ENCODE assay signal across 1 cellular context in genomic region chr21:39094847-39095525, GRCh38.
TF ChIP-seq lines count a peak whose summit lies in the region.

No MANE protein-coding gene starts in this region.

TF ChIP-seq in HepG2, 621 proteins besides CTCF, POLR2A, EP300 and RAD21 (continued from another document and continues in another):
- TF ChIP-seq GPBP1L1 (CRISPR knock-in tag; IDR thresholded peaks at IDR 0.05) (no peak), ZNF746 (CRISPR knock-in tag; IDR thresholded peaks at IDR 0.05) (no peak), KDM5A (IDR thresholded peaks at IDR 0.05; ENCODE audit: borderline replicate concordance, low read length) (no peak; the same call in 1 of the 2 replicates), ZNF207 (IDR thresholded peaks at IDR 0.05; ENCODE audit: borderline replicate concordance) (no peak), TEF (CRISPR knock-in tag; IDR thresholded peaks at IDR 0.05) (0 out of 2 replicates have a peak, but pooled peaks have one; percentile 32), ZNF883 (CRISPR knock-in tag; IDR thresholded peaks at IDR 0.05; ENCODE audit: not compliant biosample characterization) (no peak), ZNF775 (CRISPR knock-in tag; IDR thresholded peaks at IDR 0.05; ENCODE audit: borderline replicate concordance) (no peak), ZNF710 (CRISPR knock-in tag; IDR thresholded peaks at IDR 0.05; ENCODE audit: borderline replicate concordance) (peak; percentile 71; the same call in 1 of the 2 replicates), CEBPG (CRISPR knock-in tag; IDR thresholded peaks at IDR 0.05) (peak; percentile 73), ELK4 (CRISPR knock-in tag; IDR thresholded peaks at IDR 0.05; ENCODE audit: borderline replicate concordance) (no peak), THAP9 (CRISPR knock-in tag; IDR thresholded peaks at IDR 0.05; ENCODE audit: borderline replicate concordance) (no peak), DBP (CRISPR knock-in tag; IDR thresholded peaks at IDR 0.05; ENCODE audit: not compliant biosample characterization) (no peak), ARID4A (CRISPR knock-in tag; IDR thresholded peaks at IDR 0.05; ENCODE audit: borderline replicate concordance) (peak; percentile 32; the same call in 1 of the 2 replicates), HOXA3 (CRISPR knock-in tag; IDR thresholded peaks at IDR 0.05) (peak; percentile 92), ZEB1 (IDR thresholded peaks at IDR 0.05; ENCODE audit: insufficient replicate concordance, low read depth) (no peak), ZNF674 (CRISPR knock-in tag; IDR thresholded peaks at IDR 0.05; ENCODE audit: low read depth) (no peak), RELA (CRISPR knock-in tag; IDR thresholded peaks at IDR 0.05) (no peak), SYNCRIP (IDR thresholded peaks at IDR 0.05; ENCODE audit: insufficient read depth, low read depth, low read length) (no peak), ZNF891 (CRISPR knock-in tag; IDR thresholded peaks at IDR 0.05) (no peak), SATB2 (CRISPR knock-in tag; IDR thresholded peaks at IDR 0.05) (0 out of 2 replicates have a peak, but pooled peaks have one; percentile 40), SRSF1 (optimal IDR thresholded peaks at IDR 0.05; ENCODE audit: low read depth, low read length) (no peak), ATAD3A (CRISPR knock-in tag; IDR thresholded peaks at IDR 0.05) (no peak), ZFP41 (CRISPR knock-in tag; IDR thresholded peaks at IDR 0.05; ENCODE audit: borderline replicate concordance) (no peak), TCF7 (IDR thresholded peaks at IDR 0.05; ENCODE audit: low read depth) (peak; percentile 63), ZNF24 (IDR thresholded peaks at IDR 0.05) (no peak), ZZZ3 (CRISPR knock-in tag; IDR thresholded peaks at IDR 0.05; ENCODE audit: borderline replicate concordance) (no peak), ZNF232 (CRISPR knock-in tag; IDR thresholded peaks at IDR 0.05; ENCODE audit: borderline replicate concordance) (peak; percentile 80; the same call in 1 of the 2 replicates), ZNF281 (CRISPR knock-in tag; IDR thresholded peaks at IDR 0.05; ENCODE audit: borderline replicate concordance) (peak; percentile 34; the same call in 1 of the 2 replicates), NCOA1 (CRISPR knock-in tag; IDR thresholded peaks at IDR 0.05) (no peak), ZNF350 (CRISPR knock-in tag; IDR thresholded peaks at IDR 0.05; ENCODE audit: borderline replicate concordance, low read depth) (no peak), ZNF557 (CRISPR knock-in tag; IDR thresholded peaks at IDR 0.05) (no peak), GTF3A (CRISPR knock-in tag; conservative IDR thresholded peaks at IDR 0.05) (no peak), ZNF264 (CRISPR knock-in tag; IDR thresholded peaks at IDR 0.05) (peak; percentile 64), ZNF136 (CRISPR knock-in tag; IDR thresholded peaks at IDR 0.05; ENCODE audit: low read depth) (no peak), STAT5B (CRISPR knock-in tag; IDR thresholded peaks at IDR 0.05) (no peak), ZNF564 (CRISPR knock-in tag; IDR thresholded peaks at IDR 0.05) (peak; percentile 40; the same call in 1 of the 2 replicates), ZBTB7B (CRISPR knock-in tag; IDR thresholded peaks at IDR 0.05) (no peak), ZMYM4 (CRISPR knock-in tag; IDR thresholded peaks at IDR 0.05) (peak; percentile 69), ZBTB34 (CRISPR knock-in tag; IDR thresholded peaks at IDR 0.05) (no peak), SOX13 (IDR thresholded peaks at IDR 0.05) (0 out of 2 replicates have a peak, but pooled peaks have one; percentile 50), SOX13 (CRISPR knock-in tag; conservative IDR thresholded peaks at IDR 0.05 in 1 of 2, IDR thresholded peaks at IDR 0.05 in 1 of 2) (peak in 1 of 2 experiments; percentile 81; a peak in 2 of 4 replicates), DNMT3B (CRISPR knock-in tag; conservative IDR thresholded peaks at IDR 0.05) (no peak), MEIS2 (CRISPR knock-in tag; IDR thresholded peaks at IDR 0.05) (peak; percentile 78; the same call in 1 of the 2 replicates), MXI1 (IDR thresholded peaks at IDR 0.05; ENCODE audit: borderline replicate concordance, low read depth, low read length) (peak; percentile 74; the same call in 1 of the 3 replicates), ZNF577 (CRISPR knock-in tag; IDR thresholded peaks at IDR 0.05; ENCODE audit: borderline replicate concordance, low read depth) (no peak), SUZ12 (IDR thresholded peaks at IDR 0.05; ENCODE audit: low read depth, low read length) (no peak), FOXO1 (CRISPR knock-in tag; IDR thresholded peaks at IDR 0.05) (peak; percentile 81), ATM (IDR thresholded peaks at IDR 0.05; ENCODE audit: borderline replicate concordance) (no peak), THAP7 (CRISPR knock-in tag; IDR thresholded peaks at IDR 0.05) (peak; percentile 46; the same call in 1 of the 2 replicates)
